ENCODE assay signal across 8 cellular contexts in genomic region chr19:13817018-13817614, GRCh38. TPM values are rescaled to one million over a fixed set of nuclear protein-coding genes. Genes with fewer than 3 reads are reported as not detected.
DNase-seq lines count a peak whose midpoint lies in the region; ATAC-seq, FAIRE-seq and TF ChIP-seq lines count a peak whose summit lies in the region.
"Had no signal": no experiment of that assay in that cellular context is flagged by ENCODE, and none has a peak within 500 bp of the region (broad histone marks: within the 10 kb centered on the region; RNA-seq: fewer than 3 reads in every experiment).

No MANE protein-coding gene starts in this region.

- H3K4me1 ChIP-seq in GM23248 (ENCODE audit: insufficient read depth) (peaks cover 5% of the 10 kb centered on the region), parathyroid adenoma (peaks cover 4% of the 10 kb centered on the region)

- ATAC-seq in effector memory CD8-positive, alpha-beta T cell (replicated peaks): peak; percentile 70

- H3K4me1 Mint-ChIP-seq in effector memory CD8-positive, alpha-beta T cell (ENCODE audit: low read depth in 2 of 2): peaks cover 4 to 12% of the 10 kb centered on the region in 2 donors

- no peaks in the 10 kb centered on the region for H3K79me2 ChIP-seq in GM23248 (ENCODE audit: insufficient read depth)
- no peaks in the 10 kb centered on the region for H3K79me2 ChIP-seq in parathyroid adenoma

- FAIRE-seq in frontal cortex (lab: Jason Lieb, UNC): no peak
- FAIRE-seq: astrocyte had no signal

- H2AFZ ChIP-seq in GM23248 (no peak overlapping the region), parathyroid adenoma (peak overlapping the region; percentile 88)

- H3K27me3 Mint-ChIP-seq in effector memory CD8-positive, alpha-beta T cell: no peaks in the 10 kb centered on the region

- H3K9me2 ChIP-seq in GM23248 (ENCODE audit: insufficient read depth): no peaks in the 10 kb centered on the region

- DNase-seq in GM23248: peak; percentile 30
- DNase-seq in NCI-H2081 treated with DMSO at 0.1 percent for 48 hours (lab: John Stamatoyannopoulos, UW): peak; percentile 6
- no peak for DNase-seq in effector memory CD8-positive, alpha-beta T cell
- no peak for DNase-seq in frontal cortex (ENCODE audit: low spot score in 2 of 2)
- DNase-seq in GM20000 (ENCODE audit: low spot score): no peak
- DNase-seq in NCI-H1417 treated with DMSO at 0.1 percent for 48 hours (lab: John Stamatoyannopoulos, UW): no peak

- no peak overlapping the region for H3K9ac ChIP-seq in GM23248
- H3K9ac ChIP-seq in parathyroid adenoma: peak overlapping the region; percentile 25

- H3K27ac ChIP-seq in GM23248: no peak overlapping the region
- H3K27ac ChIP-seq in parathyroid adenoma: peak overlapping the region; percentile 72

- H3K4me2 ChIP-seq in GM23248 (ENCODE audit: unreplicated experiment): no peak overlapping the region
- peak overlapping the region; percentile 99 for H3K4me2 ChIP-seq in parathyroid adenoma (ENCODE audit: low read length)

- peak overlapping the region in 1 of 2 donors; percentile 64 for H3K4me3 Mint-ChIP-seq in effector memory CD8-positive, alpha-beta T cell

- H3K9me3 Mint-ChIP-seq in effector memory CD8-positive, alpha-beta T cell: no peaks in the 10 kb centered on the region

- peak overlapping the region in 1 of 2 donors; percentile 46 for H3K27ac Mint-ChIP-seq in effector memory CD8-positive, alpha-beta T cell

- H3K36me3 ChIP-seq in GM23248 (ENCODE audit: low read depth) (peaks cover 4% of the 10 kb centered on the region; the same call in 1 of the 2 replicates), parathyroid adenoma (ENCODE audit: control insufficient read depth, insufficient read depth, low read length) (no peaks in the 10 kb centered on the region)

- peaks cover 9% of the 10 kb centered on the region for H3K36me3 Mint-ChIP-seq in effector memory CD8-positive, alpha-beta T cell (ENCODE audit: insufficient read depth)

- H3K27me3 ChIP-seq in GM23248 (replicated peaks; ENCODE audit: insufficient read depth): no peaks in the 10 kb centered on the region
- no peaks in the 10 kb centered on the region for H3K27me3 ChIP-seq in parathyroid adenoma (ENCODE audit: control insufficient read depth, insufficient read depth, low read length)

- no peaks in the 10 kb centered on the region for H4K20me1 ChIP-seq in GM23248 (ENCODE audit: insufficient read depth)

- in situ Hi-C loops in GM23248 (cut with MboI): no loop called here

- TF ChIP-seq CTCF in parathyroid adenoma (IDR thresholded peaks at IDR 0.05): no peak
- TF ChIP-seq CTCF in GM20000 (IDR thresholded peaks at IDR 0.05; ENCODE audit: extremely low read depth, missing control alignments): no peak

- peaks cover 22% of the 10 kb centered on the region for H3F3A ChIP-seq in GM23248 (ENCODE audit: insufficient read depth)

- WGBS in GM23248 (ENCODE audit: low coverage in 1 of 2, low lambda C conversion rate in 2 of 2, missing lambda C conversion rate in 2 of 2), 2 experiments: 69 to 87% methylated on average over 6 to 11 of the region's 11 CpGs

- no peaks in the 10 kb centered on the region for H3K9me3 ChIP-seq in GM23248 (ENCODE audit: low read depth)
- no peaks in the 10 kb centered on the region for H3K9me3 ChIP-seq in parathyroid adenoma (ENCODE audit: control insufficient read depth, low read length)

- H3K4me3 ChIP-seq in GM23248 (no peak overlapping the region), parathyroid adenoma (ENCODE audit: low read depth, low read length) (peak overlapping the region; percentile 66)

RNA-seq across cellular contexts. Expression of gene ZSWIM4, which starts 21.9 kb away (rescaled TPM):
- total RNA-seq in GM23248 (2014; rRNA removed; shearing (Covaris generic)): 2.9 and 3.0 TPM in 2 replicates
- 0.35 and 0.81 TPM in 2 replicates for polyA plus RNA-seq in GM23248 (2016; fragmentation: Nextera tagmentation; extraction: Ambion mirVana)
- total RNA-seq in frontal cortex: 6.9 TPM

RNA-seq across cellular contexts. Expression of gene C19orf53, which starts 42.9 kb away (rescaled TPM):
- total RNA-seq in GM23248 (2014; rRNA removed; shearing (Covaris generic)): 115 and 122 TPM in 2 replicates
- polyA plus RNA-seq in GM23248 (2016; fragmentation: Nextera tagmentation; extraction: Ambion mirVana): 309 TPM in 2 replicates
- 20.8 TPM for total RNA-seq in frontal cortex

RNA-seq across cellular contexts. Expression of gene MRI1, which starts 52.8 kb away (rescaled TPM):
- 39.7 and 60.6 TPM in 2 replicates for total RNA-seq in GM23248 (2014; rRNA removed; shearing (Covaris generic))
- polyA plus RNA-seq in GM23248 (2016; fragmentation: Nextera tagmentation; extraction: Ambion mirVana): 14.3 and 16.5 TPM in 2 replicates
- total RNA-seq in frontal cortex: 15.9 TPM

RNA-seq across cellular contexts. Expression of gene NANOS3, which starts 59.8 kb away (rescaled TPM):
- total RNA-seq in GM23248 (2014; rRNA removed; shearing (Covaris generic)): not detected in 2 replicates
- polyA plus RNA-seq in GM23248 (2016; fragmentation: Nextera tagmentation; extraction: Ambion mirVana): 2.7 TPM in 2 replicates
- total RNA-seq in frontal cortex: 3.7 TPM

Comparison
In these comparisons a context has a peak if more than half of its experiments do, and no peak if none do; other contexts are left out.
1. DNase-seq: peak in GM23248 (single experiment) and NCI-H2081 treated with DMSO at 0.1 percent for 48 hours (single experiment); none in effector memory CD8-positive, alpha-beta T cell (0 of 3), frontal cortex (0 of 2), GM20000 (single experiment) and NCI-H1417 treated with DMSO at 0.1 percent for 48 hours (single experiment).